In genomic region chr11:66636411-66636810, GRCh38 we compare ENCODE assay signal across 16 cellular contexts. TPM values are rescaled to one million over a fixed set of nuclear protein-coding genes. Genes with fewer than 3 reads are reported as not detected.
DNase-seq lines count a peak whose midpoint lies in the region; ATAC-seq and TF ChIP-seq lines count a peak whose summit lies in the region.
"Had no signal": no experiment of that assay in that cellular context is flagged by ENCODE, and none has a peak within 500 bp of the region (broad histone marks: within the 10 kb centered on the region; RNA-seq: fewer than 3 reads in every experiment).

No MANE protein-coding gene starts in this region.

- no peak for TF ChIP-seq POLR2A in Peyer's patch (IDR thresholded peaks at IDR 0.05)

- peaks cover 30% of the 10 kb centered on the region for H3K4me1 ChIP-seq in CD8-positive, alpha-beta memory T cell (ENCODE audit: insufficient read depth, low read length)
- no peaks in the 10 kb centered on the region; the same call in 1 of the 2 replicates for H3K4me1 ChIP-seq in HEK293 (ENCODE audit: control insufficient read depth, insufficient read depth, low read length)
- peaks cover 38% of the 10 kb centered on the region for H3K4me1 ChIP-seq in OCI-LY7 (ENCODE audit: insufficient read depth, low read length, poor library complexity, severe bottlenecking)
- H3K4me1 ChIP-seq in Peyer's patch = peaks cover 0 to 30% (median 15%) of the 10 kb centered on the region in 4 donors

- H3K9me3 ChIP-seq in CD8-positive, alpha-beta memory T cell (ENCODE audit: low read length) = no peaks in the 10 kb centered on the region
- H3K9me3 ChIP-seq in HEK293 (ENCODE audit: control insufficient read depth, insufficient read depth, low read depth, low read length) (no peaks in the 10 kb centered on the region), OCI-LY7 (ENCODE audit: low read length) (no peaks in the 10 kb centered on the region), Peyer's patch (no peaks in the 10 kb centered on the region)
- H3K9me3 ChIP-seq: colonic mucosa, upper lobe of left lung had no signal

- H3K79me2 ChIP-seq in OCI-LY7 (ENCODE audit: insufficient read depth, low read depth, low read length) = peaks cover 95% of the 10 kb centered on the region

- peaks cover 23% of the 10 kb centered on the region for H4K20me1 ChIP-seq in OCI-LY7 (ENCODE audit: insufficient read depth, low read length)

- H2AFZ ChIP-seq in OCI-LY7 (ENCODE audit: low read length) = no peak overlapping the region

- peaks cover 47 to 64% (median 62%) of the 10 kb centered on the region in 3 donors for H3K4me1 Mint-ChIP-seq in CD8-positive, alpha-beta memory T cell
- H3K4me1 Mint-ChIP-seq in activated CD8-positive, alpha-beta T cell treated with anti-CD3 and anti-CD28 coated beads, Interleukin-2, amount 10 ng/mL, durations not matched to agents 7 days and 5 days (ENCODE audit: low read depth) = peaks cover 48% of the 10 kb centered on the region
- peaks cover 28 to 64% (median 61%) of the 10 kb centered on the region in 4 donors for H3K4me1 Mint-ChIP-seq in naive thymus-derived CD8-positive, alpha-beta T cell

- peaks cover 17% of the 10 kb centered on the region for H3K36me3 ChIP-seq in CD8-positive, alpha-beta memory T cell (ENCODE audit: insufficient read depth, low read length)
- H3K36me3 ChIP-seq in HEK293 (ENCODE audit: control insufficient read depth in 2 of 2, insufficient read depth in 1 of 2, low read length in 2 of 2) = peaks cover 7 to 55% of the 10 kb centered on the region in 2 experiments
- peaks cover 93% of the 10 kb centered on the region for H3K36me3 ChIP-seq in OCI-LY7 (ENCODE audit: insufficient read depth, low read length)
- peaks cover 0 to 29% (median 0%) of the 10 kb centered on the region in 3 donors for H3K36me3 ChIP-seq in Peyer's patch

- H3K4me3 ChIP-seq in CD8-positive, alpha-beta memory T cell (ENCODE audit: low read length) = no peak overlapping the region
- no peak overlapping the region for H3K4me3 ChIP-seq in HEK293 (ENCODE audit: low read depth, low read length)
- no peak overlapping the region for H3K4me3 ChIP-seq in OCI-LY7 (ENCODE audit: low read depth, low read length, poor library complexity, severe bottlenecking)
- H3K4me3 ChIP-seq in Peyer's patch = no peak overlapping the region
- H3K4me3 ChIP-seq: colonic mucosa, GM12878, upper lobe of left lung had no signal

- no peaks in the 10 kb centered on the region for H3K27me3 ChIP-seq in CD8-positive, alpha-beta memory T cell (ENCODE audit: insufficient read depth, low read length, poor library complexity, severe bottlenecking)
- H3K27me3 ChIP-seq in Peyer's patch = no peaks in the 10 kb centered on the region
- H3K27me3 ChIP-seq: colonic mucosa, upper lobe of left lung had no signal

- no peak for ATAC-seq in activated CD8-positive, alpha-beta T cell treated with anti-CD3 and anti-CD28 coated beads, Interleukin-2, amount 10 ng/mL, durations not matched to agents 7 days and 5 days
- no peak for ATAC-seq in naive thymus-derived CD8-positive, alpha-beta T cell
- ATAC-seq in GM18868 (IDR thresholded peaks at IDR 0.05; ENCODE audit: unreplicated experiment) = no peak
- ATAC-seq: esophagus mucosa, GM12878, left cardiac atrium, right cardiac atrium had no signal

- POLR2A ChIA-PET in CD8-positive, alpha-beta memory T cell (lab: Charles Lee) = interaction anchor here (5.1 kb wide), 1 partner anchor 19 kb away, joined by 153 read pairs; the partner anchor contains the start of gene RBM14
- POLR2A ChIA-PET in HEK293 (lab: Yijun Ruan, JAX) (interaction anchor here (5.9 kb wide), 1 partner anchor 19 kb away, joined by 98 read pairs; the partner anchor contains the start of gene RBM14), OCI-LY7 (lab: Charles Lee) (interaction anchor here (0.8 to 2.8 kb wide), 2 partner anchors 24 to 38 kb away, joined by 3 to 9 read pairs; no protein-coding TSS in a partner anchor)
- POLR2A ChIA-PET in activated CD8-positive, alpha-beta T cell treated with anti-CD3 and anti-CD28 coated beads, Interleukin-2, amount 10 ng/mL, durations not matched to agents 7 days and 5 days (lab: Charles Lee) = interaction anchor here (0.7 to 6.3 kb wide), 5 partner anchors 11 to 41 kb away, joined by 3 to 78 read pairs (median 33); partner anchors contain the start of genes RBM14 and RBM4B
- POLR2A ChIA-PET in naive thymus-derived CD8-positive, alpha-beta T cell (lab: Charles Lee) = interaction anchor here (0.6 to 7.0 kb wide), 5 partner anchors 12 to 1760 kb away, joined by 3 to 198 read pairs (median 32); partner anchors contain the start of genes CCDC87, CCS and RBM14

- no TSS peak for BruUV-seq in OCI-LY7 (replicated peaks; lab: Mats Ljungman, UMichigan)

- DNase-seq in CD8-positive, alpha-beta memory T cell = no peak
- no peak for DNase-seq in activated CD8-positive, alpha-beta T cell treated with anti-CD3 and anti-CD28 coated beads, Interleukin-2, amount 10 ng/mL, durations not matched to agents 7 days and 5 days
- no peak for DNase-seq in naive thymus-derived CD8-positive, alpha-beta T cell
- no peak for DNase-seq in OCI-LY7 (ENCODE audit: low spot score)
- no peak for DNase-seq in Peyer's patch
- DNase-seq: colonic mucosa; left cardiac atrium; NCI-H2081; right cardiac atrium; Right ventricle myocardium superior; stimulated activated CD4-positive, alpha-beta T cell treated with anti-CD3 and anti-CD28 coated beads, Interleukin-2, amount 100 ng/mL, for 48 hours; upper lobe of left lung had no signal

- H3K27ac ChIP-seq in CD8-positive, alpha-beta memory T cell (ENCODE audit: low read depth, low read length) = no peak overlapping the region
- H3K27ac ChIP-seq in HEK293 (ENCODE audit: extremely low read depth, low read depth, low read length) = no peak overlapping the region
- H3K27ac ChIP-seq in OCI-LY7 (ENCODE audit: low read depth, low read length, poor library complexity, severe bottlenecking) = no peak overlapping the region
- H3K27ac ChIP-seq in Peyer's patch = no peak overlapping the region
- H3K27ac ChIP-seq: colonic mucosa, upper lobe of left lung had no signal

- no peak overlapping the region for H3K4me2 ChIP-seq in OCI-LY7 (ENCODE audit: low read length)

- no peaks in the 10 kb centered on the region for H3K9me3 Mint-ChIP-seq in CD8-positive, alpha-beta memory T cell
- no peaks in the 10 kb centered on the region for H3K9me3 Mint-ChIP-seq in activated CD8-positive, alpha-beta T cell treated with anti-CD3 and anti-CD28 coated beads, Interleukin-2, amount 10 ng/mL, durations not matched to agents 7 days and 5 days (ENCODE audit: insufficient read depth)
- no peaks in the 10 kb centered on the region for H3K9me3 Mint-ChIP-seq in naive thymus-derived CD8-positive, alpha-beta T cell

- peak overlapping the region in 7 of 8 donors; percentile 43 to 95 (median 68) for H3K27ac Mint-ChIP-seq in CD8-positive, alpha-beta memory T cell
- peak overlapping the region; percentile 61 for H3K27ac Mint-ChIP-seq in activated CD8-positive, alpha-beta T cell treated with anti-CD3 and anti-CD28 coated beads, Interleukin-2, amount 10 ng/mL, durations not matched to agents 7 days and 5 days
- H3K27ac Mint-ChIP-seq in naive thymus-derived CD8-positive, alpha-beta T cell = peak overlapping the region; percentile 11 to 98 (median 64)

- H3K27me3 Mint-ChIP-seq in CD8-positive, alpha-beta memory T cell = peaks cover 0 to 3% of the 10 kb centered on the region in 2 donors
- H3K27me3 Mint-ChIP-seq in activated CD8-positive, alpha-beta T cell treated with anti-CD3 and anti-CD28 coated beads, Interleukin-2, amount 10 ng/mL, durations not matched to agents 7 days and 5 days (ENCODE audit: low read depth) = no peaks in the 10 kb centered on the region
- no peaks in the 10 kb centered on the region for H3K27me3 Mint-ChIP-seq in naive thymus-derived CD8-positive, alpha-beta T cell

- peaks cover 5 to 57% (median 22%) of the 10 kb centered on the region in 3 donors for H3K36me3 Mint-ChIP-seq in CD8-positive, alpha-beta memory T cell
- peaks cover 68% of the 10 kb centered on the region for H3K36me3 Mint-ChIP-seq in activated CD8-positive, alpha-beta T cell treated with anti-CD3 and anti-CD28 coated beads, Interleukin-2, amount 10 ng/mL, durations not matched to agents 7 days and 5 days (ENCODE audit: low read depth)
- peaks cover 12 to 46% (median 23%) of the 10 kb centered on the region in 3 donors for H3K36me3 Mint-ChIP-seq in naive thymus-derived CD8-positive, alpha-beta T cell

- TF ChIP-seq CTCF in HEK293 (tag by site-specific recombination; IDR thresholded peaks at IDR 0.05) (no peak), OCI-LY7 (conservative IDR thresholded peaks at IDR 0.05; ENCODE audit: low read length) (no peak), Peyer's patch (IDR thresholded peaks at IDR 0.05) (no peak)

- H3K4me3 Mint-ChIP-seq in CD8-positive, alpha-beta memory T cell = peak overlapping the region in 3 of 7 donors; percentile 12 to 53 (median 20)
- no peak overlapping the region for H3K4me3 Mint-ChIP-seq in activated CD8-positive, alpha-beta T cell treated with anti-CD3 and anti-CD28 coated beads, Interleukin-2, amount 10 ng/mL, durations not matched to agents 7 days and 5 days
- H3K4me3 Mint-ChIP-seq in naive thymus-derived CD8-positive, alpha-beta T cell = peak overlapping the region in 5 of 10 donors; percentile 3 to 40 (median 12)

- CTCF ChIA-PET in CD8-positive, alpha-beta memory T cell (lab: Charles Lee) = interaction anchor here (1.4 to 3.5 kb wide), 2 partner anchors 9 to 42 kb away, joined by 4 to 14 read pairs; partner anchors contain the start of gene RBM4B
- CTCF ChIA-PET in HEK293 (lab: Yijun Ruan, JAX) = interaction anchor here (1.2 kb wide), 1 partner anchor 57 kb away, joined by 3 read pairs; no protein-coding TSS in a partner anchor
- CTCF ChIA-PET in activated CD8-positive, alpha-beta T cell treated with anti-CD3 and anti-CD28 coated beads, Interleukin-2, amount 10 ng/mL, durations not matched to agents 7 days and 5 days (lab: Charles Lee) = interaction anchor here (0.9 to 4.3 kb wide), 4 partner anchors 14 to 45 kb away, joined by 4 to 32 read pairs (median 19); partner anchors contain the start of genes CCDC87, CCS and RBM4B
- CTCF ChIA-PET in OCI-LY7 (lab: Charles Lee; ENCODE audit: unreplicated experiment) = interaction anchor here (1.0 kb wide), 1 partner anchor 9 kb away, joined by 3 read pairs; no protein-coding TSS in a partner anchor

- intact Hi-C loops in OCI-LY7 (cut with micrococcal nuclease; ENCODE audit: unreplicated experiment) = loop anchor here (5.0 kb wide), 1 partner anchor 59 kb away; no protein-coding TSS in a partner anchor

- no peaks in the 10 kb centered on the region for H3K9me2 ChIP-seq in OCI-LY7 (ENCODE audit: insufficient read depth, low read length)

RNA-seq across cellular contexts. Expression of gene RBM4, which starts 2.1 kb away (rescaled TPM):
- 100 to 1,000 TPM; 115 to 124 TPM for total RNA-seq in CD8-positive, alpha-beta memory T cell
- 224 TPM for polyA plus RNA-seq in CD8-positive, alpha-beta memory T cell
- 100 to 1,000 TPM; 118 to 121 TPM for total RNA-seq in activated CD8-positive, alpha-beta T cell treated with anti-CD3 and anti-CD28 coated beads, Interleukin-2, amount 10 ng/mL, durations not matched to agents 7 days and 5 days
- total RNA-seq in naive thymus-derived CD8-positive, alpha-beta T cell = 100 to 1,000 TPM; 213 to 232 TPM
- polyA plus RNA-seq in naive thymus-derived CD8-positive, alpha-beta T cell = 100 to 1,000 TPM; 250 to 283 (median 262) TPM
- 66.0 and 93.9 TPM in 2 replicates for total RNA-seq in OCI-LY7 (2014; rRNA removed; shearing (Covaris generic))
- total RNA-seq in OCI-LY7 (2022) (139 and 140 TPM in 2 replicates), Peyer's patch (10 to 100 TPM; 64.6 to 90.8 (median 75.3) TPM)

RNA-seq across cellular contexts. Expression of gene RBM14, which starts 20.0 kb away (rescaled TPM):
- 100 to 1,000 TPM; 152 to 165 TPM for total RNA-seq in CD8-positive, alpha-beta memory T cell
- polyA plus RNA-seq in CD8-positive, alpha-beta memory T cell = 87.9 TPM
- 100 to 1,000 TPM; 168 to 182 TPM for total RNA-seq in activated CD8-positive, alpha-beta T cell treated with anti-CD3 and anti-CD28 coated beads, Interleukin-2, amount 10 ng/mL, durations not matched to agents 7 days and 5 days
- 100 to 1,000 TPM; 182 to 194 TPM for total RNA-seq in naive thymus-derived CD8-positive, alpha-beta T cell
- polyA plus RNA-seq in naive thymus-derived CD8-positive, alpha-beta T cell = 10 to 100 TPM; 70.2 to 91.8 (median 83.3) TPM
- total RNA-seq in OCI-LY7 (2014; rRNA removed; shearing (Covaris generic)) = 65.8 and 94.6 TPM in 2 replicates
- total RNA-seq in OCI-LY7 (2022) = 227 and 243 TPM in 2 replicates
- 10 to 100 TPM; 56.7 to 91.4 (median 74.6) TPM for total RNA-seq in Peyer's patch

RNA-seq across cellular contexts. Expression of gene RBM4B, which starts 41.3 kb away (rescaled TPM):
- total RNA-seq in CD8-positive, alpha-beta memory T cell = 10 to 100 TPM; 19.5 to 20.0 TPM
- 13.1 TPM for polyA plus RNA-seq in CD8-positive, alpha-beta memory T cell
- 10 to 100 TPM; 18.7 to 21.5 TPM for total RNA-seq in activated CD8-positive, alpha-beta T cell treated with anti-CD3 and anti-CD28 coated beads, Interleukin-2, amount 10 ng/mL, durations not matched to agents 7 days and 5 days
- 10 to 100 TPM; 25.1 to 26.0 TPM for total RNA-seq in naive thymus-derived CD8-positive, alpha-beta T cell
- polyA plus RNA-seq in naive thymus-derived CD8-positive, alpha-beta T cell = 10 to 100 TPM in 2 of 3 donors, 1 to 10 TPM in 1; 7.7 to 12.3 (median 10.8) TPM
- 29.1 and 40.0 TPM in 2 replicates for total RNA-seq in OCI-LY7 (2014; rRNA removed; shearing (Covaris generic))
- total RNA-seq in OCI-LY7 (2022) (38.3 and 39.4 TPM in 2 replicates), Peyer's patch (10 to 100 TPM; 15.2 to 33.0 (median 21.7) TPM)

RNA-seq across cellular contexts. Expression of gene CCS, which starts 43.4 kb away (rescaled TPM):
- total RNA-seq in CD8-positive, alpha-beta memory T cell = 10 to 100 TPM; 24.1 to 25.7 TPM
- polyA plus RNA-seq in CD8-positive, alpha-beta memory T cell = 41.1 TPM
- total RNA-seq in activated CD8-positive, alpha-beta T cell treated with anti-CD3 and anti-CD28 coated beads, Interleukin-2, amount 10 ng/mL, durations not matched to agents 7 days and 5 days = 10 to 100 TPM; 29.3 to 32.5 TPM
- 10 to 100 TPM; 57.2 to 59.1 TPM for total RNA-seq in naive thymus-derived CD8-positive, alpha-beta T cell
- 10 to 100 TPM; 39.2 to 53.4 (median 46.6) TPM for polyA plus RNA-seq in naive thymus-derived CD8-positive, alpha-beta T cell
- 31.7 and 32.6 TPM in 2 replicates for total RNA-seq in OCI-LY7 (2014; rRNA removed; shearing (Covaris generic))
- total RNA-seq in OCI-LY7 (2022) = 34.4 and 36.7 TPM in 2 replicates
- 10 to 100 TPM; 30.6 to 70.1 (median 47.2) TPM for total RNA-seq in Peyer's patch

RNA-seq across cellular contexts. Expression of gene CCDC87, which starts 43.5 kb away (rescaled TPM):
- total RNA-seq in CD8-positive, alpha-beta memory T cell = under 1 TPM; 0.20 to 0.27 TPM
- polyA plus RNA-seq in CD8-positive, alpha-beta memory T cell = not detected
- total RNA-seq in activated CD8-positive, alpha-beta T cell treated with anti-CD3 and anti-CD28 coated beads, Interleukin-2, amount 10 ng/mL, durations not matched to agents 7 days and 5 days = under 1 TPM; 0.55 to 0.70 TPM
- under 1 TPM in 1 of 2 experiments, not detected in 1; 0.16 TPM for total RNA-seq in naive thymus-derived CD8-positive, alpha-beta T cell
- not detected for polyA plus RNA-seq in naive thymus-derived CD8-positive, alpha-beta T cell
- total RNA-seq in OCI-LY7 (2014; rRNA removed; shearing (Covaris generic)) = 0.13 and 0.26 TPM in 2 replicates
- total RNA-seq in OCI-LY7 (2022) (0.17 and 0.36 TPM in 2 replicates), Peyer's patch (under 1 TPM in 2 of 4 donors, not detected in 2; 0.35 to 0.38 TPM)
